In genomic region chr1:40039757-40040510, GRCh38 we compare ENCODE assay signal across 8 cellular contexts. TPM values are rescaled to one million over a fixed set of nuclear protein-coding genes. Genes with fewer than 3 reads are reported as not detected.
A peak's percentile ranks its signal among the peaks of the same experiment; 100 is the strongest.
DNase-seq lines count a peak whose midpoint lies in the region; ATAC-seq and TF ChIP-seq lines count a peak whose summit lies in the region.

No MANE protein-coding gene starts in this region.

- H2BK5ac ChIP-seq in IMR-90 (ENCODE audit: low read depth, low read length, poor library complexity, severe bottlenecking): peak overlapping the region; percentile 97

- peak overlapping the region; percentile 89 for H2BK15ac ChIP-seq in IMR-90 (ENCODE audit: low read depth, low read length)

- H3K4me2 ChIP-seq in IMR-90 (ENCODE audit: low read depth, low read length): peak overlapping the region; percentile 80

- 0% methylated on average over 30 of the region's 52 CpGs; no CpG with 5 or more reads in 1 of the 2 experiments for WGBS in IMR-90 (ENCODE audit: extremely low coverage in 2 of 2, insufficient read length in 1 of 2), 2 experiments

- peak overlapping the region; percentile 100 for H2AK5ac ChIP-seq in IMR-90 (ENCODE audit: low read depth, low read length)

- ATAC-seq in GM21576 (IDR thresholded peaks at IDR 0.05; ENCODE audit: unreplicated experiment) (peak; percentile 49), IMR-90 (ENCODE audit: low read depth) (peak; percentile 71), foreskin keratinocyte (peak; percentile 27), thoracic aorta (ENCODE audit: insufficient number of reproducible peaks, low FRiP score, low read depth) (peak; percentile 60)

- peak overlapping the region; percentile 100 for H3K14ac ChIP-seq in IMR-90 (replicated peaks; ENCODE audit: low read depth, low read length)

- H3K4me3 ChIP-seq in IMR-90 (ENCODE audit: insufficient read depth, low read depth, low read length) (peak overlapping the region; percentile 63), neutrophil (ENCODE audit: low read depth in 1 of 2, low read length in 1 of 2) (peak overlapping the region; percentile 76 to 82), thoracic aorta (peak overlapping the region; percentile 89)

- H3K27me3 ChIP-seq in IMR-90 (ENCODE audit: control insufficient read depth, insufficient read depth, low read length) (no peaks in the 10 kb centered on the region), foreskin keratinocyte (no peaks in the 10 kb centered on the region), neutrophil (no peaks in the 10 kb centered on the region), thoracic aorta (replicated peaks; ENCODE audit: insufficient read depth) (no peaks in the 10 kb centered on the region)

- H4K91ac ChIP-seq in IMR-90 (ENCODE audit: insufficient read depth, low read depth, low read length): peak overlapping the region; percentile 100

- H3K23ac ChIP-seq in IMR-90 (ENCODE audit: low read depth, low read length): peak overlapping the region; percentile 99

- TF ChIP-seq RAD21 in IMR-90 (IDR thresholded peaks at IDR 0.05; ENCODE audit: low read length): no peak

- H3K9ac ChIP-seq in IMR-90 (ENCODE audit: low read depth, low read length): peak overlapping the region; percentile 92

- peak overlapping the region; percentile 100 for H3K56ac ChIP-seq in IMR-90 (ENCODE audit: extremely low read depth, insufficient read depth, low read length)

- H3K4me1 ChIP-seq in IMR-90 (ENCODE audit: control insufficient read depth, insufficient read depth, low read length) (peaks cover 7% of the 10 kb centered on the region), foreskin keratinocyte (peaks cover 22% of the 10 kb centered on the region), neutrophil (ENCODE audit: control insufficient read depth in 1 of 2, insufficient read depth in 1 of 2, low read depth in 1 of 2, low read length in 1 of 2) (peaks cover 83 to 86% of the 10 kb centered on the region in 2 experiments), thoracic aorta (ENCODE audit: control insufficient read depth in 1 of 2, low read depth in 2 of 2) (peaks cover 40 to 83% of the 10 kb centered on the region in 2 donors)

- POLR2A ChIA-PET in IMR-90 (lab: Charles Lee; ENCODE audit: unreplicated experiment): interaction anchor here (0.5 to 1.0 kb wide), 9 partner anchors 9 to 1637 kb away, joined by 3 to 5 read pairs (median 3); no protein-coding TSS in a partner anchor

- peak overlapping the region; percentile 96 for H3K18ac ChIP-seq in IMR-90 (ENCODE audit: low read depth, low read length)

- peak; percentile 94 for TF ChIP-seq POLR2A in IMR-90 (IDR thresholded peaks at IDR 0.05; ENCODE audit: low read depth, low read length)
- TF ChIP-seq POLR2A in Raji (IDR thresholded peaks at IDR 0.05; ENCODE audit: insufficient read depth, low read depth, low read length): peak; percentile 69

- H3K36me3 ChIP-seq in IMR-90 (ENCODE audit: control insufficient read depth, insufficient read depth, low read length) (peaks cover 6% of the 10 kb centered on the region), neutrophil (peaks cover 10% of the 10 kb centered on the region), thoracic aorta (no peaks in the 10 kb centered on the region)

- H3K27ac ChIP-seq in IMR-90 (ENCODE audit: insufficient read depth, low read length): peak overlapping the region; percentile 96
- peak overlapping the region; percentile 80 for H3K27ac ChIP-seq in foreskin keratinocyte
- H3K27ac ChIP-seq in neutrophil: peak overlapping the region; percentile 100
- peak overlapping the region; percentile 98 to 100 for H3K27ac ChIP-seq in thoracic aorta

- TF ChIP-seq CTCF in IMR-90 (conservative IDR thresholded peaks at IDR 0.05; ENCODE audit: low read depth, low read length) (no peak), foreskin keratinocyte (conservative IDR thresholded peaks at IDR 0.05) (no peak), neutrophil (IDR thresholded peaks at IDR 0.05) (no peak), thoracic aorta (IDR thresholded peaks at IDR 0.05) (no peak)

- H4K5ac ChIP-seq in IMR-90 (ENCODE audit: low read depth, low read length): peak overlapping the region; percentile 96

- intact Hi-C loops in IMR-90 (cut with micrococcal nuclease): no loop called here

- H2BK20ac ChIP-seq in IMR-90 (ENCODE audit: low read depth, low read length): peak overlapping the region; percentile 50; the same call in 1 of the 2 replicates

- in situ Hi-C loops in IMR-90 (cut with MboI; ENCODE audit: low sequenced_read_pairs): loop anchor here (10.0 kb wide), 1 partner anchor 225 kb away; no protein-coding TSS in a partner anchor

- H3K9me3 ChIP-seq in IMR-90 (ENCODE audit: control insufficient read depth, insufficient read depth, low read length) (no peaks in the 10 kb centered on the region), neutrophil (no peaks in the 10 kb centered on the region), thoracic aorta (no peaks in the 10 kb centered on the region)

- dilution Hi-C loops in IMR-90 (cut with HindIII; ENCODE audit: low sequenced_read_pairs, unreplicated experiment): no loop called here

- H2AFZ ChIP-seq in IMR-90 (replicated peaks; ENCODE audit: low read length, poor library complexity): peak overlapping the region; percentile 89

- DNase-seq in Daoy (ENCODE audit: low read depth): peak; percentile 95
- peak; percentile 79 for DNase-seq in IMR-90
- peak; percentile 53 for DNase-seq in activated gamma-delta T cell (lab: John Stamatoyannopoulos, UW)
- DNase-seq in foreskin keratinocyte: peak; percentile 74 to 87
- DNase-seq in thoracic aorta (ENCODE audit: low spot score): peak; percentile 64

- peak overlapping the region; percentile 97 for H2BK120ac ChIP-seq in IMR-90 (ENCODE audit: low read depth, low read length)

- H3K9me1 ChIP-seq in IMR-90 (ENCODE audit: insufficient read depth, low read length): peaks cover 8% of the 10 kb centered on the region

- peaks cover 40% of the 10 kb centered on the region for H4K20me1 ChIP-seq in IMR-90 (ENCODE audit: insufficient read depth, low read length)

- H3K79me1 ChIP-seq in IMR-90 (ENCODE audit: low read depth in 1 of 2, low read length in 2 of 2): peaks cover 0 to 14% of the 10 kb centered on the region in 2 experiments; a peak in 2 of 4 replicates

- H3K4ac ChIP-seq in IMR-90 (ENCODE audit: low read depth, low read length): peak overlapping the region; percentile 100

- H2AK9ac ChIP-seq in IMR-90 (replicated peaks; ENCODE audit: low read depth, low read length, poor library complexity): peak overlapping the region; percentile 99

- BruUV-seq in IMR-90 (replicated peaks; lab: Mats Ljungman, UMichigan): no TSS peak

- peak overlapping the region; percentile 98 to 99 for H4K8ac ChIP-seq in IMR-90 (ENCODE audit: low read depth in 2 of 2, low read length in 2 of 2)

- CTCF ChIA-PET in IMR-90 (lab: Yijun Ruan, JAX): interaction anchor here (0.6 kb wide), 1 partner anchor 35 kb away, joined by 5 read pairs; no protein-coding TSS in a partner anchor

TF ChIP-seq in IMR-90, 13 proteins besides CTCF, POLR2A, EP300 and RAD21:
- TF ChIP-seq MAZ (IDR thresholded peaks at IDR 0.05; ENCODE audit: borderline replicate concordance, low read depth, low read length): peak; percentile 13; the same call in 1 of the 2 replicates
- 0 out of 2 replicates have a peak, but pooled peaks have one; percentile 10 for TF ChIP-seq CHD1 (IDR thresholded peaks at IDR 0.05; ENCODE audit: low read depth, low read length)
- no peak for TF ChIP-seq CEBPB (IDR thresholded peaks at IDR 0.05; ENCODE audit: low read depth, low read length)
- TF ChIP-seq MXI1 (IDR thresholded peaks at IDR 0.05; ENCODE audit: borderline replicate concordance, low read depth, low read length): 0 out of 2 replicates have a peak, but pooled peaks have one; percentile 0
- TF ChIP-seq ELK1 (IDR thresholded peaks at IDR 0.05; ENCODE audit: borderline replicate concordance, low read depth, low read length): 0 out of 2 replicates have a peak, but pooled peaks have one; percentile 76
- no peak for TF ChIP-seq USF2 (IDR thresholded peaks at IDR 0.05; ENCODE audit: low read depth, low read length)
- TF ChIP-seq NFE2L2 (IDR thresholded peaks at IDR 0.05; ENCODE audit: low read depth, low read length): no peak
- TF ChIP-seq MAFK (IDR thresholded peaks at IDR 0.05; ENCODE audit: low read depth, low read length): no peak

RNA-seq across cellular contexts. Expression of gene CAP1, which starts 0.6 kb away (rescaled TPM):
- total RNA-seq in Daoy (2014; rRNA removed; shearing (Covaris generic)): 451 and 461 TPM in 2 replicates
- 756 and 792 TPM in 2 replicates for total RNA-seq in IMR-90 (2012; rRNA removed)
- 405 and 434 TPM in 2 replicates for polyA plus RNA-seq in IMR-90 (2012; rRNA removed)
- polyA plus RNA-seq in IMR-90 (2012; cell fraction: cytosol; rRNA removed): 135 and 138 TPM in 2 replicates
- polyA plus RNA-seq in IMR-90 (2012; cell fraction: nucleus; rRNA removed; ENCODE audit: low replicate concordance): 70.1 and 267 TPM in 2 replicates
- total RNA-seq in foreskin keratinocyte: 787 and 894 TPM in 2 replicates
- polyA plus RNA-seq in foreskin keratinocyte: 440 and 451 TPM in 2 replicates
- 100 to 1,000 TPM; 315 to 409 TPM for total RNA-seq in thoracic aorta

RNA-seq across cellular contexts. Expression of gene PPT1, which starts 57.1 kb away (rescaled TPM):
- total RNA-seq in Daoy (2014; rRNA removed; shearing (Covaris generic)): 57.9 and 74.3 TPM in 2 replicates
- total RNA-seq in IMR-90 (2012; rRNA removed) (41.4 and 55.4 TPM in 2 replicates), foreskin keratinocyte (72.9 and 83.5 TPM in 2 replicates), thoracic aorta (10 to 100 TPM; 68.5 to 89.8 TPM)
- polyA plus RNA-seq in IMR-90 (2012; rRNA removed) (19.9 and 22.7 TPM in 2 replicates), foreskin keratinocyte (57.6 and 59.6 TPM in 2 replicates)
- polyA plus RNA-seq in IMR-90 (2012; cell fraction: cytosol; rRNA removed): 9.5 and 13.9 TPM in 2 replicates
- 4.2 and 13.5 TPM in 2 replicates for polyA plus RNA-seq in IMR-90 (2012; cell fraction: nucleus; rRNA removed; ENCODE audit: low replicate concordance)

Comparison
In these comparisons a context has a peak if more than half of its experiments do, and no peak if none do; other contexts are left out.
1. Peak in every context shown above with its lines: DNase-seq, ATAC-seq, H3K4me3 ChIP-seq and H3K27ac ChIP-seq.